ENCODE assay signal across 2 cellular contexts in genomic region chr1:39913136-39913535, GRCh38. TPM values are rescaled to one million over a fixed set of nuclear protein-coding genes. Genes with fewer than 3 reads are reported as not detected.
"Had no signal": no experiment of that assay in that cellular context is flagged by ENCODE, and none has a peak within 500 bp of the region (broad histone marks: within the 10 kb centered on the region; RNA-seq: fewer than 3 reads in every experiment).

No MANE protein-coding gene starts in this region.

RNA-seq across cellular contexts. Expression of gene MYCL, which starts 11.4 kb away (rescaled TPM):
- total RNA-seq: fibroblast of villous mesenchyme had no signal

RNA-seq across cellular contexts. Expression of gene MFSD2A, which starts 41.8 kb away (rescaled TPM):
- total RNA-seq: dermis blood vessel endothelial cell had no signal
